Comparison of ENCODE assay signal across 28 cellular contexts in the genomic region with DNA sequence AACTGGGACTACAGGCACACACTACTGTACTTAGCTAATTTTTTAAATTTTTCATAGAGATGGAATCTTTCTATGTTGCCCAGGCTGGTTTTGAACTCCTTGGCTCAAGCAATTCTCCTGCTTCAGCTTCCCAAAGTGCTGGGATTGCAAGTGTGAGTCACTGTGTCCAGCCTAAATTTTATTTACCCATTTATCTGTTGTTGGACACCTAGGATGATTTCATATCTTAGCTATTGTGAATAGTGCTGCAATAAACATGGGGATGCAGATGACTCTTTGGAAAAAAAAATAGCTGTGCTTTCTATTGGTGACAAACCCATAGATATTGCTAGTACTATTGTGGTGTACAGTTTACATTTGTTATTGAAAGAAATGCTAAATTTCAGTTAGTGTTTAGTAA. TPM values are rescaled to one million over a fixed set of nuclear protein-coding genes. Genes with fewer than 3 reads are reported as not detected.
DNase-seq lines count a peak whose midpoint lies in the region; ATAC-seq, FAIRE-seq and TF ChIP-seq lines count a peak whose summit lies in the region.
"Had no signal": no experiment of that assay in that cellular context is flagged by ENCODE, and none has a peak within 500 bp of the region (broad histone marks: within the 10 kb centered on the region; RNA-seq: fewer than 3 reads in every experiment).

No MANE protein-coding gene starts in this region.

- no peak overlapping the region for H2BK20ac ChIP-seq in H1 (ENCODE audit: low read length)

- H4K5ac ChIP-seq in H1 (ENCODE audit: insufficient read length, low read depth, low read length) = no peak overlapping the region

- H3K18ac ChIP-seq in H1 (ENCODE audit: extremely low read depth, low read length) = no peak overlapping the region

- CTCF ChIA-PET in PC-3 (lab: Charles Lee) (no interaction called here), H1 (lab: Charles Lee; ENCODE audit: partially characterized antibody) (no interaction called here)

- no TSS peak for BruUV-seq in PC-3 (replicated peaks; lab: Mats Ljungman, UMichigan)

- H2BK5ac ChIP-seq in H1 (ENCODE audit: low read depth, low read length) = no peak overlapping the region

- no peaks in the 10 kb centered on the region for H3F3A ChIP-seq in PC-3 (ENCODE audit: low read length, unreplicated experiment)

- ATAC-seq in PC-3 = no peak
- ATAC-seq in GM21529 (IDR thresholded peaks at IDR 0.05; ENCODE audit: unreplicated experiment) = no peak
- ATAC-seq: A549, HepG2, K562, Right ventricle myocardium inferior, SK-N-SH treated with all-trans-retinoic acid at 6 μM for 48 hours had no signal

- no peak overlapping the region for H4K8ac ChIP-seq in H1 (ENCODE audit: extremely low read depth, insufficient read depth, low read length)

- no peaks in the 10 kb centered on the region for H3K79me2 ChIP-seq in PC-3 (ENCODE audit: low read length)
- H3K79me2 ChIP-seq in H1 (ENCODE audit: control insufficient read depth in 1 of 2, insufficient read depth in 2 of 2, low read length in 2 of 2) = no peaks in the 10 kb centered on the region

- intact Hi-C loops in PC-3 (cut with micrococcal nuclease) = no loop called here
- intact Hi-C loops in adrenal gland (cut with DNase I) = no loop called here
- intact Hi-C loops in kidney (cut with DNase I) = no loop called here

- H2AFZ ChIP-seq in PC-3 (ENCODE audit: low read length) (no peak overlapping the region), H1 (ENCODE audit: low read length) (no peak overlapping the region)

- no peak overlapping the region for H4K91ac ChIP-seq in H1 (replicated peaks; ENCODE audit: insufficient read length, low read length)

- no peak for FAIRE-seq in H1 (lab: Jason Lieb, UNC)
- no peak for FAIRE-seq in kidney (lab: Jason Lieb, UNC)
- FAIRE-seq: A549, GM12892, HepG2, K562 had no signal

- H4K20me1 ChIP-seq in PC-3 (ENCODE audit: low read length) (no peaks in the 10 kb centered on the region), H1 (replicated peaks in 1 of 2; ENCODE audit: control insufficient read depth in 1 of 2, insufficient read depth in 2 of 2, low read length in 2 of 2) (no peaks in the 10 kb centered on the region)

- H3K23me2 ChIP-seq in H1 (ENCODE audit: low read depth, low read length) = no peaks in the 10 kb centered on the region

- TF ChIP-seq POLR2A in H1 (IDR thresholded peaks at IDR 0.05; ENCODE audit: control extremely low read depth in 1 of 2, low read depth in 2 of 2, low read length in 2 of 2) (no peak), adrenal gland (IDR thresholded peaks at IDR 0.05) (no peak)

- no peaks in the 10 kb centered on the region for H3K4me1 ChIP-seq in PC-3 (ENCODE audit: insufficient read depth, low read length)
- 0 out of 7 replicates have a peak, but pooled peaks cover 0 to 4% (median 0%) of the 10 kb centered on the region in 4 experiments for H3K4me1 ChIP-seq in H1 (replicated peaks in 1 of 4; ENCODE audit: control insufficient read depth in 3 of 4, insufficient read depth in 4 of 4, low read length in 3 of 4)
- H3K4me1 ChIP-seq in adrenal gland (replicated peaks in 1 of 2) = no peaks in the 10 kb centered on the region
- H3K4me1 ChIP-seq in kidney (ENCODE audit: control insufficient read depth in 1 of 2, insufficient read depth in 1 of 2, low read depth in 1 of 2, low read length in 2 of 2) = no peaks in the 10 kb centered on the region
- H3K4me1 ChIP-seq: SJCRH30 had no signal

- no peak overlapping the region for H3K4me2 ChIP-seq in PC-3 (ENCODE audit: low read length)
- no peak overlapping the region for H3K4me2 ChIP-seq in H1 (ENCODE audit: insufficient read depth in 1 of 2, low read depth in 2 of 2, low read length in 2 of 2)
- H3K4me2 ChIP-seq: A549 had no signal

- H2BK12ac ChIP-seq in H1 (ENCODE audit: low read depth, low read length) = no peak overlapping the region

- H3K27ac ChIP-seq in PC-3 (ENCODE audit: low read length) (no peak overlapping the region), H1 (ENCODE audit: low read depth, low read length) (no peak overlapping the region), adrenal gland (no peak overlapping the region), kidney (ENCODE audit: low read depth in 2 of 2, low read length in 2 of 2) (no peak overlapping the region)
- H3K27ac ChIP-seq: A549, SJCRH30 had no signal

- no peaks in the 10 kb centered on the region for H3K9me3 ChIP-seq in PC-3 (ENCODE audit: low read length)
- H3K9me3 ChIP-seq in H1 (ENCODE audit: insufficient read depth in 2 of 2, low read depth in 1 of 2, low read length in 1 of 2) = no peaks in the 10 kb centered on the region
- H3K9me3 ChIP-seq in adrenal gland (replicated peaks in 1 of 3) = no peaks in the 10 kb centered on the region
- no peaks in the 10 kb centered on the region for H3K9me3 ChIP-seq in kidney (ENCODE audit: control insufficient read depth in 1 of 2, low read length in 2 of 2)
- H3K9me3 ChIP-seq: A549, SJCRH30 had no signal

- DNase-seq in HCEC 1CT = peak; percentile 39
- DNase-seq in PC-3 = peak; percentile 6
- DNase-seq in H1 (ENCODE audit: low read depth in 1 of 2, low spot score in 2 of 2) = no peak
- no peak for DNase-seq in adrenal gland
- no peak for DNase-seq in kidney
- no peak for DNase-seq in dermis blood vessel endothelial cell
- DNase-seq: C1 segment of cervical spinal cord; CD4-positive, alpha-beta memory T cell; COR-L47; DMS53; GF-D8; Kasumi-1; MG63; NCI-H1105 treated with DMSO at 0.1 percent for 48 hours; NCI-H146; NCI-H1930; NCI-H2107; NCI-H446; NCI-H524 treated with DMSO at 0.1 percent for 48 hours; NCI-H774; SJCRH30 had no signal

- H3K14ac ChIP-seq in H1 (ENCODE audit: insufficient read length) = no peak overlapping the region

- H3K56ac ChIP-seq in H1 (replicated peaks; ENCODE audit: insufficient read length, low read depth, low read length) = no peak overlapping the region

- no peak overlapping the region for H3K4ac ChIP-seq in H1 (replicated peaks; ENCODE audit: insufficient read length, low read depth, low read length)

- no peaks in the 10 kb centered on the region for H3K27me3 ChIP-seq in PC-3 (ENCODE audit: low read length)
- no peaks in the 10 kb centered on the region for H3K27me3 ChIP-seq in H1 (replicated peaks in 1 of 4; ENCODE audit: control insufficient read depth in 3 of 4, extremely low read depth in 1 of 4, insufficient read depth in 3 of 4, low read length in 3 of 4)
- no peaks in the 10 kb centered on the region for H3K27me3 ChIP-seq in adrenal gland
- H3K27me3 ChIP-seq: MG63, SJCRH30 had no signal

- no peak overlapping the region for H2BK15ac ChIP-seq in H1 (ENCODE audit: low read length)

- TF ChIP-seq CTCF in PC-3 (conservative IDR thresholded peaks at IDR 0.05; ENCODE audit: low read depth, low read length) (no peak), H1 (IDR thresholded peaks at IDR 0.05; ENCODE audit: control extremely low read depth in 1 of 3, insufficient read depth in 1 of 3, low read depth in 1 of 3, low read length in 3 of 3) (no peak), adrenal gland (IDR thresholded peaks at IDR 0.05) (no peak), kidney (IDR thresholded peaks at IDR 0.05; ENCODE audit: borderline replicate concordance, extremely low read depth, insufficient read depth) (no peak)

- TF ChIP-seq RAD21 in H1 (IDR thresholded peaks at IDR 0.05 in 1 of 2, conservative IDR thresholded peaks at IDR 0.05 in 1 of 2; ENCODE audit: low read depth in 2 of 2, low read length in 2 of 2) = no peak

- TF ChIP-seq EP300 in H1 (IDR thresholded peaks at IDR 0.05; ENCODE audit: borderline replicate concordance in 1 of 2, low read depth in 2 of 2, low read length in 2 of 2) = no peak

- no peak overlapping the region for H2BK120ac ChIP-seq in H1 (replicated peaks; ENCODE audit: low read depth, low read length)

- H3K36me3 ChIP-seq in PC-3 (ENCODE audit: low read depth, low read length) (no peaks in the 10 kb centered on the region), H1 (ENCODE audit: control insufficient read depth in 2 of 4, insufficient read depth in 4 of 4, low read length in 3 of 4) (no peaks in the 10 kb centered on the region), adrenal gland (replicated peaks in 1 of 2) (peaks cover 0 to 6% of the 10 kb centered on the region in 2 donors), kidney (ENCODE audit: control insufficient read depth in 1 of 2, insufficient read depth in 2 of 2, low read length in 2 of 2) (peaks cover 0 to 4% of the 10 kb centered on the region in 2 donors)
- H3K36me3 ChIP-seq: MG63, SJCRH30 had no signal

- 0 out of 2 replicates have a peak overlapping the region, but pooled peaks have one; percentile 24 for H2AK5ac ChIP-seq in H1 (ENCODE audit: low read depth, low read length)

- no peaks in the 10 kb centered on the region for H3K9me2 ChIP-seq in PC-3 (replicated peaks; ENCODE audit: low read length)

- POLR2A ChIA-PET in PC-3 (lab: Charles Lee; ENCODE audit: unreplicated experiment) (no interaction called here), H1 (lab: Charles Lee; ENCODE audit: partially characterized antibody) (interaction anchor here (0.6 to 18.6 kb wide), 2 partner anchors 12 to 40 kb away, joined by 3 to 339 read pairs; no protein-coding TSS in a partner anchor)

- H3K9ac ChIP-seq in PC-3 (ENCODE audit: low read length) = no peak overlapping the region
- no peak overlapping the region for H3K9ac ChIP-seq in H1 (replicated peaks in 1 of 4; ENCODE audit: extremely low read depth in 1 of 4, low read depth in 3 of 4, low read length in 3 of 4)
- H3K9ac ChIP-seq in kidney (ENCODE audit: low read length in 2 of 2) = no peak overlapping the region

- H3K4me3 ChIP-seq in PC-3 (ENCODE audit: low read length) (no peak overlapping the region), H1 (ENCODE audit: extremely low read depth in 1 of 4, insufficient read depth in 2 of 4, low read depth in 3 of 4, low read length in 4 of 4) (no peak overlapping the region), adrenal gland (no peak overlapping the region), kidney (ENCODE audit: low read length in 2 of 2) (no peak overlapping the region)
- H3K4me3 ChIP-seq: A549, K562, MG63, SJCRH30 had no signal

- H3K23ac ChIP-seq in H1 (ENCODE audit: insufficient read length) = no peak overlapping the region

- H3K79me1 ChIP-seq in H1 (ENCODE audit: low read depth, low read length) = no peaks in the 10 kb centered on the region

RNA-seq across cellular contexts. Expression of gene SYNCRIP, which starts 19.6 kb away (rescaled TPM):
- total RNA-seq in PC-3 (2014; rRNA removed) (63.8 and 76.6 TPM in 2 replicates), adrenal gland (100 to 1,000 TPM in 1 of 8 donors, 10 to 100 TPM in 7; 28.2 to 103 (median 54.9) TPM), kidney (109 TPM), dermis blood vessel endothelial cell (70.6 and 160 TPM in 2 replicates)
- total RNA-seq in H1 (2021; fragmentation: NEBNext Ultra II Directional; extraction: Animal tissue kit (Norgen Biotek cat#: 25700)) = 206 and 219 TPM in 2 replicates
- polyA plus RNA-seq in H1 (2011; rRNA removed) (14.7 and 16.8 TPM in 2 replicates), adrenal gland (100 to 1,000 TPM in 1 of 3 donors, 10 to 100 TPM in 2; 21.9 to 173 (median 28.2) TPM), kidney (ENCODE audit: insufficient read depth, low read depth, low replicate concordance) (26.5 TPM)
- polyA plus RNA-seq in H1 (2011; cell fraction: cytosol; rRNA removed) = 25.9 TPM
- polyA plus RNA-seq in H1 (2011; cell fraction: nucleus; rRNA removed) = 11.5 TPM
- 117 to 198 TPM (median 139 TPM) in 4 replicates for polyA plus RNA-seq in H1 (2012, experiment 1 of 2)
- 27.7 TPM for polyA plus RNA-seq in H1 (2012, experiment 2 of 2)
- 135 TPM for polyA plus RNA-seq in H1 (2013, experiment 1 of 2)
- 140 TPM for polyA plus RNA-seq in H1 (2013, experiment 2 of 2)
- polyA minus RNA-seq in H1 (2011; rRNA and poly(A)+ RNA removed) = 15.6 and 29.3 TPM in 2 replicates
- polyA minus RNA-seq in H1 (2011; cell fraction: cytosol; rRNA and poly(A)+ RNA removed) = 29.4 TPM
- 48.2 TPM for polyA minus RNA-seq in H1 (2011; cell fraction: nucleus; rRNA and poly(A)+ RNA removed)

Comparison
In these comparisons a context has a peak if more than half of its experiments do, and no peak if none do; other contexts are left out.
1. DNase-seq: peak in HCEC 1CT (single experiment) and PC-3 (single experiment); none in H1 (0 of 2), adrenal gland (0 of 7), kidney (single experiment) and dermis blood vessel endothelial cell (single experiment).